26 cellular contexts compared by ENCODE assay signal in genomic region chr10:25101466-25101865, GRCh38.
"Had no signal": no experiment of that assay in that cellular context is flagged by ENCODE, and none has a peak within 500 bp of the region (broad histone marks: within the 10 kb centered on the region; RNA-seq: fewer than 3 reads in every experiment).

No MANE protein-coding gene starts in this region.

- H3K27me3 ChIP-seq: ascending aorta, breast epithelium, spleen, suprapubic skin, tibial artery, upper lobe of right lung had no signal

- H3K4me1 ChIP-seq: ascending aorta, breast epithelium, spleen, suprapubic skin, tibial artery, upper lobe of right lung had no signal

- ATAC-seq: activated CD4-positive, alpha-beta T cell treated with anti-CD3 and anti-CD28 coated beads for 36 hours; activated CD8-positive, alpha-beta memory T cell treated with anti-CD3 and anti-CD28 coated beads, Interleukin-2, amount 10 ng/mL, durations not matched to agents 7 days and 5 days; activated CD8-positive, alpha-beta T cell treated with anti-CD3 and anti-CD28 coated beads, Interleukin-2, amount 10 ng/mL, durations not matched to agents 7 days and 5 days; left colon; upper lobe of right lung had no signal

- H3K9me3 ChIP-seq: ascending aorta, breast epithelium, suprapubic skin, tibial artery, upper lobe of right lung had no signal

- H3K27ac Mint-ChIP-seq: activated CD4-positive, alpha-beta T cell treated with anti-CD3 and anti-CD28 coated beads for 36 hours; activated CD8-positive, alpha-beta memory T cell treated with anti-CD3 and anti-CD28 coated beads, Interleukin-2, amount 10 ng/mL, durations not matched to agents 7 days and 5 days; activated CD8-positive, alpha-beta T cell treated with anti-CD3 and anti-CD28 coated beads, Interleukin-2, amount 10 ng/mL, durations not matched to agents 7 days and 5 days; activated naive CD8-positive, alpha-beta T cell; dendritic cell treated with granulocyte-macrophage colony-stimulating factor and Interleukin-4, amounts not matched to agents 40 ng/mL and 50 ng/mL, for 4 days; mesothelial cell of epicardium had no signal

- H3K4me1 Mint-ChIP-seq: activated CD4-positive, alpha-beta T cell treated with anti-CD3 and anti-CD28 coated beads for 36 hours; activated CD8-positive, alpha-beta memory T cell treated with anti-CD3 and anti-CD28 coated beads, Interleukin-2, amount 10 ng/mL, durations not matched to agents 7 days and 5 days; central memory CD8-positive, alpha-beta T cell; naive B cell had no signal

- H3K36me3 Mint-ChIP-seq: activated CD8-positive, alpha-beta memory T cell treated with anti-CD3 and anti-CD28 coated beads, Interleukin-2, amount 10 ng/mL, durations not matched to agents 7 days and 5 days; activated naive CD8-positive, alpha-beta T cell; mesothelial cell of epicardium had no signal

- H3K36me3 ChIP-seq: ascending aorta, breast epithelium, spleen, suprapubic skin, tibial artery, upper lobe of right lung had no signal

- H3K27ac ChIP-seq: ascending aorta, breast epithelium, epithelial cell of prostate, spleen, suprapubic skin, tibial artery, upper lobe of right lung had no signal

- H3K4me3 Mint-ChIP-seq: activated CD4-positive, alpha-beta T cell treated with anti-CD3 and anti-CD28 coated beads for 36 hours; activated CD8-positive, alpha-beta memory T cell treated with anti-CD3 and anti-CD28 coated beads, Interleukin-2, amount 10 ng/mL, durations not matched to agents 7 days and 5 days; activated CD8-positive, alpha-beta T cell treated with anti-CD3 and anti-CD28 coated beads, Interleukin-2, amount 10 ng/mL, durations not matched to agents 7 days and 5 days; activated naive CD8-positive, alpha-beta T cell; central memory CD8-positive, alpha-beta T cell; dendritic cell treated with granulocyte-macrophage colony-stimulating factor and Interleukin-4, amounts not matched to agents 40 ng/mL and 50 ng/mL, for 4 days; mesothelial cell of epicardium; naive B cell had no signal

- DNase-seq: activated CD4-positive, alpha-beta T cell treated with anti-CD3 and anti-CD28 coated beads for 36 hours; activated CD4-positive, CD25-positive, alpha-beta regulatory T cell; activated CD8-positive, alpha-beta memory T cell treated with anti-CD3 and anti-CD28 coated beads, Interleukin-2, amount 10 ng/mL, durations not matched to agents 7 days and 5 days; activated CD8-positive, alpha-beta T cell treated with anti-CD3 and anti-CD28 coated beads, Interleukin-2, amount 10 ng/mL, durations not matched to agents 7 days and 5 days; activated effector memory CD4-positive, alpha-beta T cell treated with Interleukin-2 at 50 U/mL for 16 hours; activated naive CD4-positive, alpha-beta T cell treated with Interleukin-2 at 50 U/mL for 16 hours; effector CD4-positive, alpha-beta T cell; head of caudate nucleus; hippocampal formation; left colon; naive B cell; nucleus accumbens; posterior cingulate gyrus; right cardiac atrium; spleen; stimulated activated naive CD4-positive, alpha-beta T cell; tibial artery; upper lobe of right lung had no signal

- H3K9me3 Mint-ChIP-seq: central memory CD8-positive, alpha-beta T cell; dendritic cell treated with granulocyte-macrophage colony-stimulating factor and Interleukin-4, amounts not matched to agents 40 ng/mL and 50 ng/mL, for 4 days had no signal

- H3K4me3 ChIP-seq: ascending aorta, breast epithelium, spleen, suprapubic skin, tibial artery, upper lobe of right lung had no signal

- H3K27me3 Mint-ChIP-seq: activated CD8-positive, alpha-beta memory T cell treated with anti-CD3 and anti-CD28 coated beads, Interleukin-2, amount 10 ng/mL, durations not matched to agents 7 days and 5 days had no signal
